In the genomic region with DNA sequence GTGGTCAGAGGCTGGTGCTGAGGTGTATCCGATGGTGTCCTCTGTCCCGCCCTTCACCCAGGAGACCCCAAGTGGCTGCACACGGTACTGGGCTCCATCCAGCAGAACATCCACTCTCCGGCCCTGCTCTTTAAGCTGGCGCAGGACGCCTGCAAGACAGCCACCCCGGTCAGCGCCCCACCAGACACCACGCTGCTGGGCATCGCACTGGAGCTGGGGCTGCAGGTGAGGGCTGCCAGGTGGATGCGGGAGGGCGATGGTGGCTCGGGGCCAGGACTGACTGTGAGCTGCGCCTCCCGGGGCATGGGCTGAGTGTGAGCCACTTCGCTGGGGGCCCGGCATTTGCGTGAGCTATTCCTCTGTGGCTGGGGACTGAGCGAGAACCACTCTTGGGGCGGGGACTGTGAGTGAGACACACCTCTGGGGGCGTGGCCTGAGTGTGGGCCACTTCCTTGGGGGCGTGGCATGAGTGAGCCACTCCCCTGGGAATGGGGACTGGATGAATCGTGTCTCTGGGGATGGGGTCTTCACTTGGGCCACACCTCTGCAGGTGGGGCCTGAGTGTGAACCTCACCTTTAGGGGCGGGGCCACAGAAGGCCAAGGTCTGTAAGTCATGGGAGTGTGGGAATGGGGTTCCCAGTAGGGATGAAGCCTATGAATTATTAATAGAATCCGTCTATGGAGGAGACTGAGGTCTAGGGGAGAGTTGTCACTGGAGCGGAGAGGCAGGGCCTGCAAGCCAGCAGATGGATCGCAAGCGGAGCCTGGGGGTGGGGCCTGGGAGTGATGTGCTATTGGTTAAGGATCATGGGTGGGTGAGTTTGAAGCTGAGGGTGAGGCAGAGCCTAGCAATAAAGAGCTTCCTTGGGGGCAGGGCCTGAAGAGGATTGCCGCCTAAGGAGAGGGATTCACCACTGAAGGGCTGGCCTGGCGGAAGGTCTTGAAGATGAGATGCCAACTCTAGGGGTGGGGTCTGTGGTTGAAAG, we compare ENCODE assay signal across 11 cellular contexts. TPM values are rescaled to one million over a fixed set of nuclear protein-coding genes. Genes with fewer than 3 reads are reported as not detected.
DNase-seq lines count a peak whose midpoint lies in the region; TF ChIP-seq lines count a peak whose summit lies in the region.
"Had no signal": no experiment of that assay in that cellular context is flagged by ENCODE, and none has a peak within 500 bp of the region (broad histone marks: within the 10 kb centered on the region; RNA-seq: fewer than 3 reads in every experiment).

No MANE protein-coding gene starts in this region.

- in situ Hi-C loops in astrocyte of the spinal cord (cut with HindIII; ENCODE audit: low sequenced_read_pairs): no loop called here

- H3K4me3 Mint-ChIP-seq in HFFc6 (0 out of 2 replicates have a peak overlapping the region, but pooled peaks have one; percentile 8), neural progenitor cell (peak overlapping the region; percentile 69)

- peak; percentile 63 for TF ChIP-seq CTCF in HFFc6 (IDR thresholded peaks at IDR 0.05)
- peak; percentile 19 for TF ChIP-seq CTCF in astrocyte of the spinal cord (IDR thresholded peaks at IDR 0.05; ENCODE audit: low read depth, low read length)
- TF ChIP-seq CTCF in neural progenitor cell (IDR thresholded peaks at IDR 0.05): peak; percentile 20

- peak; percentile 47 for DNase-seq in NCI-H1436 (lab: John Stamatoyannopoulos, UW)
- DNase-seq in NCI-H1436 treated with DMSO at 0.1 percent for 48 hours (lab: John Stamatoyannopoulos, UW): no peak
- no peak for DNase-seq in HFFc6
- no peak for DNase-seq in astrocyte of the spinal cord (ENCODE audit: low read depth, low spot score)
- peak; percentile 75 for DNase-seq in neural progenitor cell (ENCODE audit: low spot score)
- no peak for DNase-seq in stimulated activated CD4-positive, alpha-beta T cell treated with anti-CD3 and anti-CD28 coated beads, Interleukin-15, amount 100 ng/mL, for 24 hours
- DNase-seq in NCI-H510A treated with DMSO at 0.1 percent for 48 hours (lab: John Stamatoyannopoulos, UW): no peak
- no peak for DNase-seq in hepatic stellate cell (ENCODE audit: low spot score)
- DNase-seq: stimulated activated CD4-positive, alpha-beta T cell treated with anti-CD3 and anti-CD28 coated beads, Interleukin-12 subunit alpha, Interleukin-12 subunit beta, amount 100 ng/mL, for 4 hours had no signal

- H3K4me3 ChIP-seq in astrocyte of the spinal cord (ENCODE audit: low read depth, low read length) (no peak overlapping the region), neural progenitor cell (no peak overlapping the region)
- H3K4me3 ChIP-seq: coronary artery had no signal

- no peaks in the 10 kb centered on the region for H3K4me1 ChIP-seq in neural progenitor cell

- peaks cover 2% of the 10 kb centered on the region for H3K36me3 ChIP-seq in neural progenitor cell

- no peaks in the 10 kb centered on the region for H3K27me3 ChIP-seq in neural progenitor cell

- H2AFZ ChIP-seq in neural progenitor cell (replicated peaks): no peak overlapping the region

- H3K4me2 ChIP-seq in neural progenitor cell: no peak overlapping the region

- H3K36me3 Mint-ChIP-seq in HFFc6 (ENCODE audit: low read depth) (peaks cover 37% of the 10 kb centered on the region), neural progenitor cell (peaks cover 23% of the 10 kb centered on the region)

- H3K27ac Mint-ChIP-seq in HFFc6: peak overlapping the region; percentile 68
- H3K27ac Mint-ChIP-seq in neural progenitor cell: peak overlapping the region; percentile 72

- H4K20me1 ChIP-seq in neural progenitor cell (ENCODE audit: low read depth): peaks cover 4% of the 10 kb centered on the region

- no peak overlapping the region for H3K27ac ChIP-seq in neural progenitor cell

- H3K4me1 Mint-ChIP-seq in HFFc6 (ENCODE audit: low read depth): peaks cover 19% of the 10 kb centered on the region
- H3K4me1 Mint-ChIP-seq in neural progenitor cell: peaks cover 5% of the 10 kb centered on the region

- H3K9ac ChIP-seq in neural progenitor cell: no peak overlapping the region

- H3K27me3 Mint-ChIP-seq in HFFc6 (ENCODE audit: insufficient read depth) (peaks cover 42% of the 10 kb centered on the region), neural progenitor cell (ENCODE audit: insufficient read depth, low read depth) (peaks cover 6% of the 10 kb centered on the region)

- no peaks in the 10 kb centered on the region for H3K9me3 ChIP-seq in neural progenitor cell (ENCODE audit: low read depth)

- H3F3A ChIP-seq in neural progenitor cell (ENCODE audit: low read depth): peaks cover 18% of the 10 kb centered on the region

- no peaks in the 10 kb centered on the region for H3K79me2 ChIP-seq in neural progenitor cell (ENCODE audit: low read depth)

- peaks cover 16% of the 10 kb centered on the region for H3K9me3 Mint-ChIP-seq in HFFc6
- no peaks in the 10 kb centered on the region for H3K9me3 Mint-ChIP-seq in neural progenitor cell

RNA-seq across cellular contexts. Expression of a gene that starts 30.5 kb away (rescaled TPM):
- 1 to 10 TPM; 5.0 to 6.0 (median 5.2) TPM for total RNA-seq in HFFc6 (2021; fragmentation: NEBNext Ultra II Directional; extraction: Animal tissue kit (Norgen Biotek cat#: 25700))
- 6.7 and 20.4 TPM in 2 replicates for total RNA-seq in neural progenitor cell (ENCODE audit: low replicate concordance)

RNA-seq across cellular contexts. Expression of a gene that starts 51.2 kb away (rescaled TPM):
- 1 to 10 TPM in 5 of 6 experiments, under 1 TPM in 1; 0.91 to 1.7 (median 1.4) TPM for total RNA-seq in HFFc6 (2021; fragmentation: NEBNext Ultra II Directional; extraction: Animal tissue kit (Norgen Biotek cat#: 25700))
- total RNA-seq in neural progenitor cell (ENCODE audit: low replicate concordance): not detected in 2 replicates
- total RNA-seq: ureter had no signal

RNA-seq across cellular contexts. Expression of a gene that starts 51.5 kb away (rescaled TPM):
- 100 to 1,000 TPM; 123 to 204 (median 172) TPM for total RNA-seq in HFFc6 (2021; fragmentation: NEBNext Ultra II Directional; extraction: Animal tissue kit (Norgen Biotek cat#: 25700))
- 88.2 and 95.6 TPM in 2 replicates for total RNA-seq in neural progenitor cell (ENCODE audit: low replicate concordance)

Comparison
In these comparisons a context has a peak if more than half of its experiments do, and no peak if none do; other contexts are left out.
1. DNase-seq: peak in NCI-H1436 (single experiment) and neural progenitor cell (single experiment); none in NCI-H1436 treated with DMSO at 0.1 percent for 48 hours (single experiment), HFFc6 (single experiment), astrocyte of the spinal cord (single experiment), stimulated activated CD4-positive, alpha-beta T cell treated with anti-CD3 and anti-CD28 coated beads, Interleukin-15, amount 100 ng/mL, for 24 hours (single experiment), NCI-H510A treated with DMSO at 0.1 percent for 48 hours (single experiment) and hepatic stellate cell (single experiment).
2. Peak in every context shown above with its lines, with median percentiles within 50 percentile points of each other: CTCF ChIP-seq.